Comparison of ENCODE assay signal across 33 cellular contexts in genomic region chr14:20823859-20824258, GRCh38. TPM values are rescaled to one million over a fixed set of nuclear protein-coding genes. Genes with fewer than 3 reads are reported as not detected.
"Had no signal": no experiment of that assay in that cellular context is flagged by ENCODE, and none has a peak within 500 bp of the region (broad histone marks: within the 10 kb centered on the region; RNA-seq: fewer than 3 reads in every experiment).

No MANE protein-coding gene starts in this region.

- H3K9me3 Mint-ChIP-seq: activated CD4-positive, alpha-beta T cell treated with anti-CD3 and anti-CD28 coated beads, Interleukin-2, amount 10 ng/mL, durations not matched to agents 24 days and 14 days; activated T-cell treated with anti-CD3 and anti-CD28 coated beads, Interleukin-2, amount 50 U/mL, for 4 hours; activated T-helper 1 cell treated with anti-CD3 and anti-CD28 coated beads, Interleukin-12 subunit alpha, Interleukin-12 subunit beta, Interleukin-2, Interleukin-4 antibody, amounts not matched to agents 30 ng/mL and 10 ng/mL and 1 ng/mL, durations not matched to agents 14 hours and 24 hours and 36 hours; T-helper 1 cell treated with Interleukin-12 subunit alpha and Interleukin-12 subunit beta and Interleukin-4 antibody, amounts not matched to agents 30 μg/mL and 1 μg/mL, for 36 hours had no signal

- H3K4me3 ChIP-seq: adrenal gland, body of pancreas, breast epithelium, MG63, SJCRH30 had no signal

- H3K4me3 Mint-ChIP-seq: activated CD4-positive, alpha-beta T cell treated with anti-CD3 and anti-CD28 coated beads, Interleukin-2, amount 10 ng/mL, durations not matched to agents 24 days and 14 days; activated CD8-positive, alpha-beta T cell treated with anti-CD3 and anti-CD28 coated beads for 36 hours; activated naive CD4-positive, alpha-beta T cell treated with anti-CD3 and anti-CD28 coated beads for 36 hours; activated T-cell treated with anti-CD3 and anti-CD28 coated beads, Interleukin-2, amount 50 U/mL, for 4 hours; activated T-helper 1 cell treated with anti-CD3 and anti-CD28 coated beads, Interleukin-12 subunit alpha, Interleukin-12 subunit beta, Interleukin-2, Interleukin-4 antibody, amounts not matched to agents 30 ng/mL and 10 ng/mL and 1 ng/mL, durations not matched to agents 14 hours and 24 hours and 36 hours; T-helper 1 cell treated with Interleukin-12 subunit alpha and Interleukin-12 subunit beta and Interleukin-4 antibody, amounts not matched to agents 30 μg/mL and 1 μg/mL, for 36 hours; T-helper 2 cell treated with Interferon-gamma antibody and Interleukin-4, amounts not matched to agents 5 μg/mL and 100 μg/mL, for 36 hours had no signal

- H3K27me3 ChIP-seq: adrenal gland, body of pancreas, breast epithelium, MG63 had no signal

- H3K27ac Mint-ChIP-seq: activated CD4-positive, alpha-beta T cell treated with anti-CD3 and anti-CD28 coated beads, Interleukin-2, amount 10 ng/mL, durations not matched to agents 24 days and 14 days; activated CD8-positive, alpha-beta T cell treated with anti-CD3 and anti-CD28 coated beads for 36 hours; activated naive CD4-positive, alpha-beta T cell treated with anti-CD3 and anti-CD28 coated beads for 36 hours; activated naive CD4-positive, alpha-beta T cell treated with anti-CD3 and anti-CD28 coated beads, Interleukin-2, amount 50 U/mL, for 72 hours; activated T-helper 1 cell treated with anti-CD3 and anti-CD28 coated beads, Interleukin-12 subunit alpha, Interleukin-12 subunit beta, Interleukin-2, Interleukin-4 antibody, amounts not matched to agents 30 ng/mL and 10 ng/mL and 1 ng/mL, durations not matched to agents 14 hours and 24 hours and 36 hours; T-helper 1 cell treated with Interleukin-12 subunit alpha and Interleukin-12 subunit beta and Interleukin-4 antibody, amounts not matched to agents 30 μg/mL and 1 μg/mL, for 36 hours; T-helper 2 cell treated with Interferon-gamma antibody and Interleukin-4, amounts not matched to agents 5 μg/mL and 100 μg/mL, for 36 hours had no signal

- H3K9me3 ChIP-seq: adrenal gland, body of pancreas, breast epithelium, MG63, SJCRH30, SK-N-SH had no signal

- ATAC-seq: activated CD8-positive, alpha-beta T cell treated with anti-CD3 and anti-CD28 coated beads for 36 hours; activated naive CD4-positive, alpha-beta T cell treated with anti-CD3 and anti-CD28 coated beads, Interleukin-2, amount 50 U/mL, for 72 hours; activated T-cell treated with anti-CD3 and anti-CD28 coated beads, Interleukin-2, amount 50 U/mL, for 4 hours; body of pancreas; Panc1 had no signal

- DNase-seq: activated CD4-positive, alpha-beta T cell treated with anti-CD3 and anti-CD28 coated beads, Interleukin-2, amount 10 ng/mL, durations not matched to agents 24 days and 14 days; activated CD4-positive, alpha-beta T cell treated with anti-CD3 and anti-CD28 coated beads, Interleukin-2, amount 50 U/mL, for 4 hours; activated CD8-positive, alpha-beta T cell treated with anti-CD3 and anti-CD28 coated beads for 36 hours; activated gamma-delta T cell treated with Interleukin-2 at 50 U/mL for 16 hours; activated naive CD4-positive, alpha-beta T cell treated with anti-CD3 and anti-CD28 coated beads for 36 hours; activated T-cell treated with anti-CD3 and anti-CD28 coated beads for 4 hours; activated T-cell treated with anti-CD3 and anti-CD28 coated beads, Interleukin-2, amount 50 U/mL, for 4 hours; adrenal gland; body of pancreas; Kasumi-1; KG1; MG63; NCI-H1048; NCI-H1105 treated with DMSO at 0.1 percent for 48 hours; NCI-H1436; NCI-H1694; NCI-H1930; NCI-H2081 treated with DMSO at 0.1 percent for 48 hours; NCI-H226; NCI-H446 treated with DMSO at 0.1 percent for 48 hours; NCI-H524 treated with DMSO at 0.1 percent for 48 hours; SHP77; SJCRH30; SK-N-SH had no signal

- H3K9ac ChIP-seq: SK-N-SH had no signal

- H3K4me1 ChIP-seq: adrenal gland, body of pancreas, breast epithelium, SJCRH30 had no signal

- H3K36me3 ChIP-seq: adrenal gland, breast epithelium, MG63, SJCRH30 had no signal

- H3K27ac ChIP-seq: adrenal gland, body of pancreas, breast epithelium, SJCRH30 had no signal

RNA-seq across cellular contexts. Expression of gene RNASE1, which starts 21.2 kb away (rescaled TPM):
- total RNA-seq: activated CD4-positive, alpha-beta T cell treated with anti-CD3 and anti-CD28 coated beads, Interleukin-2, amount 10 ng/mL, durations not matched to agents 24 days and 14 days; activated CD8-positive, alpha-beta T cell treated with anti-CD3 and anti-CD28 coated beads for 36 hours; activated naive CD4-positive, alpha-beta T cell treated with anti-CD3 and anti-CD28 coated beads for 36 hours; activated naive CD4-positive, alpha-beta T cell treated with anti-CD3 and anti-CD28 coated beads, Interleukin-2, amount 50 U/mL, for 72 hours; activated T-helper 1 cell treated with anti-CD3 and anti-CD28 coated beads, Interleukin-12 subunit alpha, Interleukin-12 subunit beta, Interleukin-2, Interleukin-4 antibody, amounts not matched to agents 30 ng/mL and 10 ng/mL and 1 ng/mL, durations not matched to agents 14 hours and 24 hours and 36 hours; SJCRH30 had no signal
- polyA plus RNA-seq: SK-N-SH had no signal

RNA-seq across cellular contexts. Expression of gene RNASE6, which starts 42.8 kb away (rescaled TPM):
- total RNA-seq: astrocyte, RPMI7951, SJCRH30 had no signal
- polyA plus RNA-seq: SK-N-SH had no signal

RNA-seq across cellular contexts. Expression of gene EDDM3B, which starts 55.7 kb away (rescaled TPM):
- total RNA-seq: activated CD4-positive, alpha-beta T cell treated with anti-CD3 and anti-CD28 coated beads, Interleukin-2, amount 10 ng/mL, durations not matched to agents 24 days and 14 days; activated CD8-positive, alpha-beta T cell treated with anti-CD3 and anti-CD28 coated beads for 36 hours; activated naive CD4-positive, alpha-beta T cell treated with anti-CD3 and anti-CD28 coated beads for 36 hours; activated naive CD4-positive, alpha-beta T cell treated with anti-CD3 and anti-CD28 coated beads, Interleukin-2, amount 50 U/mL, for 72 hours; activated T-cell treated with anti-CD3 and anti-CD28 coated beads, Interleukin-2, amount 50 U/mL, for 4 hours; activated T-helper 1 cell treated with anti-CD3 and anti-CD28 coated beads, Interleukin-12 subunit alpha, Interleukin-12 subunit beta, Interleukin-2, Interleukin-4 antibody, amounts not matched to agents 30 ng/mL and 10 ng/mL and 1 ng/mL, durations not matched to agents 14 hours and 24 hours and 36 hours; adrenal gland; astrocyte; body of pancreas; cardiac septum; RPMI7951; SJCRH30 had no signal
- polyA plus RNA-seq: adrenal gland, SK-N-SH had no signal
